21 cellular contexts compared by ENCODE assay signal in genomic region chr1:226489718-226490440, GRCh38. TPM values are rescaled to one million over a fixed set of nuclear protein-coding genes. Genes with fewer than 3 reads are reported as not detected.
A peak's percentile ranks its signal among the peaks of the same experiment; 100 is the strongest.
DNase-seq lines count a peak whose midpoint lies in the region; ATAC-seq and TF ChIP-seq lines count a peak whose summit lies in the region.
"Had no signal": no experiment of that assay in that cellular context is flagged by ENCODE, and none has a peak within 500 bp of the region (broad histone marks: within the 10 kb centered on the region; RNA-seq: fewer than 3 reads in every experiment).

No MANE protein-coding gene starts in this region.

- H3K27me3 ChIP-seq in Karpas-422 (ENCODE audit: low read length): no peaks in the 10 kb centered on the region

- H3K4me1 ChIP-seq in Karpas-422 (ENCODE audit: low read length): peaks cover 56% of the 10 kb centered on the region

- H3K4me1 Mint-ChIP-seq in brain: peaks cover 37% of the 10 kb centered on the region

- no peaks in the 10 kb centered on the region for H3K9me2 ChIP-seq in Karpas-422 (replicated peaks; ENCODE audit: insufficient read depth, low read length)

- no peak overlapping the region for H2AFZ ChIP-seq in Karpas-422 (ENCODE audit: low read length)
- H2AFZ ChIP-seq: GM23338 had no signal

- no peaks in the 10 kb centered on the region for H3K9me3 ChIP-seq in Karpas-422 (ENCODE audit: low read length)

- H3K27ac ChIP-seq in Karpas-422 (ENCODE audit: low read length): no peak overlapping the region

- no peaks in the 10 kb centered on the region for H4K20me1 ChIP-seq in Karpas-422 (ENCODE audit: insufficient read depth, low read depth, low read length)

- no peak overlapping the region for H3K4me3 ChIP-seq in Karpas-422 (ENCODE audit: low read length)
- H3K4me3 ChIP-seq: GM12878, GM23338 had no signal

- no peaks in the 10 kb centered on the region for H3K79me2 ChIP-seq in Karpas-422 (ENCODE audit: low read length)

- H3K36me3 ChIP-seq in Karpas-422 (ENCODE audit: insufficient read depth, low read length): no peaks in the 10 kb centered on the region

- H3K4me2 ChIP-seq in Karpas-422 (ENCODE audit: low read depth, low read length, poor library complexity, severe bottlenecking): peak overlapping the region; percentile 50
- H3K4me2 ChIP-seq: GM23338 had no signal

- H3K4me3 Mint-ChIP-seq in brain: no peak overlapping the region
- H3K4me3 Mint-ChIP-seq: CD8-positive, alpha-beta T cell; GM23338 had no signal

- DNase-seq in Daoy (ENCODE audit: low read depth): peak; percentile 25
- no peak for DNase-seq in Karpas-422
- peak; percentile 7 to 13 for DNase-seq in stimulated activated CD8-positive, alpha-beta memory T cell treated with anti-CD3 and anti-CD28 coated beads, Interleukin-2, amount 100 ng/mL, for 48 hours (ENCODE audit: low read depth in 2 of 2)
- no peak for DNase-seq in foreskin melanocyte
- no peak for DNase-seq in NCI-H748 (lab: John Stamatoyannopoulos, UW; ENCODE audit: unreplicated experiment)
- no peak for DNase-seq in iPS-NIHi11 (ENCODE audit: low spot score)
- DNase-seq: CD8-positive, alpha-beta T cell; DMS 273 treated with DMSO at 0.1 percent for 48 hours; KBM-7; NCI-H1048; NCI-H146; NCI-H510A treated with DMSO at 0.1 percent for 48 hours; SIG-M5 had no signal

- ATAC-seq in HG02642 (IDR thresholded peaks at IDR 0.05; ENCODE audit: poor library complexity, unreplicated experiment): no peak
- ATAC-seq: CD8-positive, alpha-beta T cell; GM12878; GM23338 had no signal

- peaks cover 0 to 8% (median 3%) of the 10 kb centered on the region in 5 experiments for H3K9me3 Mint-ChIP-seq in brain
- H3K9me3 Mint-ChIP-seq: CD8-positive, alpha-beta T cell; GM23338 had no signal

- H3K27ac Mint-ChIP-seq in brain: peak overlapping the region in 4 of 5 experiments; percentile 15 to 76 (median 66)
- H3K27ac Mint-ChIP-seq: CD8-positive, alpha-beta T cell; GM23338 had no signal

- H3K9ac ChIP-seq in Karpas-422 (ENCODE audit: low read length): peak overlapping the region; percentile 52; the same call in 1 of the 2 replicates

- no peak for TF ChIP-seq CTCF in brain (conservative IDR thresholded peaks at IDR 0.05)

- H3K27me3 Mint-ChIP-seq in brain: peaks cover 4% of the 10 kb centered on the region

- no peaks in the 10 kb centered on the region for H3K36me3 Mint-ChIP-seq in brain
- H3K36me3 Mint-ChIP-seq: CD8-positive, alpha-beta T cell had no signal

RNA-seq across cellular contexts. Expression of gene STUM, which starts 58.7 kb away (rescaled TPM):
- total RNA-seq in Daoy (2014; rRNA removed; shearing (Covaris generic)): 0.45 TPM in 1 of 2 replicates, not detected in the other
- 0.04 and 0.15 TPM in 2 replicates for total RNA-seq in Karpas-422 (2014; rRNA removed; shearing (Covaris generic); ENCODE audit: low replicate concordance)
- 8.0 TPM for polyA plus RNA-seq in brain (ENCODE audit: insufficient read depth, low read depth, low replicate concordance)
- total RNA-seq: CD8-positive, alpha-beta T cell; M059J; RPMI7951 had no signal
- polyA plus RNA-seq: AG04450, BJ had no signal

Comparison
In these comparisons a context has a peak if more than half of its experiments do, and no peak if none do; other contexts are left out.
1. DNase-seq: peak in Daoy (single experiment) and stimulated activated CD8-positive, alpha-beta memory T cell treated with anti-CD3 and anti-CD28 coated beads, Interleukin-2, amount 100 ng/mL, for 48 hours (2 of 2); none in Karpas-422 (single experiment), foreskin melanocyte (single experiment), NCI-H748 (single experiment) and iPS-NIHi11 (single experiment).